In the genomic region with DNA sequence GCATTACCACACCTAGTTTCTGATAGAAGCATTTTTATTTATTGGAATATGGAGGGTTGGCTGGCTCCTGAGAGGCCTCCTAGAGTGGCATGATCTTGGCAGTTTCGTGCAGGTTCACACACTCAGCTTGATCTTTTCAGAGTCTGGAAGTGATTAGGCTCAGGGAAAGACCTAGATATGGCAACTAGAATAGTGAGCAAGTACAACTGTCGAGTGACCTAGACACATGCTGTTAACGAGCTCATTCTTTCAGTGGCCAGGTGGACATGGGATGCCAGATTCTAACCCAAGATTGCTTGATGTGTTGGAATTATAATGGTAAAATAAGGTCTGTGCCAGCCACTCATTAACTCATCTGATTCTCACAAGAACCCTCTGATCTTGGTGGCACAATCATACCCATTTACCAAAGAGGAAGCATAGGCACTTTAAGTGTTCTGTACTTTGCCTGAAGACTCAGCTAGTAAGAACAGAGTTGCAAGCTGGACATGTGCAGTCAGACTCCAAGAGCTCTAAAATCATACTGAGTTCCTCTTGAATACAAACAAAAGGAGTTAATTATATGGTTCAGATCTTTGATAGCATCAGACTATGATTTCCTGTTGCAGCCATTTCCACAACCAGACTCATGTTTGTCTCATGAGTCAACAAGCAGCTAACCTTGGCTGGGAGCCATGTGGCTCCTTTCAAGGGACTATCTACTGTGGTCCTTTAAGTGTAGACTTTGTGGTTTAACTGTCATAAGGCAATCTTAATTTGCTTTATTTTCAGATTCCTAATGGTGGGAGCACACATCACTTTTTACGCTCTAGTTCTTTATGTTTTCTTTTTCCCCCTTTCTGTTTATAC, we compare ENCODE assay signal across 8 cellular contexts.
A peak's percentile ranks its signal among the peaks of the same experiment; 100 is the strongest.
DNase-seq lines count a peak whose midpoint lies in the region; ATAC-seq and TF ChIP-seq lines count a peak whose summit lies in the region.

No MANE protein-coding gene starts in this region.

- H2AFZ ChIP-seq in hepatocyte, result no peak overlapping the region

- peak overlapping the region; percentile 20 for H3K27ac ChIP-seq in hepatocyte

- no peaks in the 10 kb centered on the region for H3K36me3 ChIP-seq in hepatocyte (replicated peaks; ENCODE audit: insufficient read depth, low read depth)

- WGBS in hepatocyte (ENCODE audit: low lambda C conversion rate, missing lambda C conversion rate), result 89% methylated on average over 4 of the region's 4 CpGs

- H3K9me3 ChIP-seq in hepatocyte (ENCODE audit: low read depth), result no peaks in the 10 kb centered on the region

- no peaks in the 10 kb centered on the region for H3K4me1 ChIP-seq in hepatocyte (ENCODE audit: insufficient read depth)

- no peak overlapping the region for H3K4me2 ChIP-seq in hepatocyte

- DNase-seq in activated gamma-delta T cell treated with Interleukin-2 at 50 U/mL for 16 hours (peak; percentile 74), activated gamma-delta T cell (lab: John Stamatoyannopoulos, UW) (no peak), RPMI8226 (peak; percentile 25), hepatocyte (ENCODE audit: low spot score) (peak; percentile 63), SHP77 treated with DMSO at 0.1 percent for 48 hours (lab: John Stamatoyannopoulos, UW) (no peak)
- DNase-seq in activated naive CD4-positive, alpha-beta T cell treated with anti-CD3 and anti-CD28 coated beads, Interleukin-2, amount 50 U/mL, for 72 hours (ENCODE audit: low spot score in 2 of 2), result peak in 1 of 2 donors; percentile 20
- DNase-seq in stimulated activated CD4-positive, alpha-beta T cell treated with anti-CD3 and anti-CD28 coated beads, Interleukin-4, amount 100 ng/mL, for 4 hours, result peak; percentile 5 to 37

- peaks cover 4% of the 10 kb centered on the region for H3K79me2 ChIP-seq in hepatocyte

- no peak overlapping the region for H3K27ac Mint-ChIP-seq in activated naive CD4-positive, alpha-beta T cell treated with anti-CD3 and anti-CD28 coated beads, Interleukin-2, amount 50 U/mL, for 72 hours

- H3K27me3 ChIP-seq in hepatocyte, result no peaks in the 10 kb centered on the region

- H3K9me2 ChIP-seq in hepatocyte (replicated peaks; ENCODE audit: insufficient read depth), result no peaks in the 10 kb centered on the region

- peaks cover 0 to 4% of the 10 kb centered on the region in 2 donors for H3K9me3 Mint-ChIP-seq in activated naive CD4-positive, alpha-beta T cell treated with anti-CD3 and anti-CD28 coated beads, Interleukin-2, amount 50 U/mL, for 72 hours

- no peak for TF ChIP-seq CTCF in hepatocyte (IDR thresholded peaks at IDR 0.05; ENCODE audit: poor library complexity)

- H3K36me3 Mint-ChIP-seq in activated naive CD4-positive, alpha-beta T cell treated with anti-CD3 and anti-CD28 coated beads, Interleukin-2, amount 50 U/mL, for 72 hours, result no peaks in the 10 kb centered on the region

- peak; percentile 56 to 83 for ATAC-seq in activated naive CD4-positive, alpha-beta T cell treated with anti-CD3 and anti-CD28 coated beads, Interleukin-2, amount 50 U/mL, for 72 hours
- ATAC-seq in HG02588 (IDR thresholded peaks at IDR 0.05; ENCODE audit: unreplicated experiment), result no peak

- no peaks in the 10 kb centered on the region for H4K20me1 ChIP-seq in hepatocyte (ENCODE audit: insufficient read depth, poor library complexity, severe bottlenecking)

- no peak overlapping the region for H3K4me3 ChIP-seq in hepatocyte

Comparison
In these comparisons a context has a peak if more than half of its experiments do, and no peak if none do; other contexts are left out.
1. DNase-seq: peak in activated gamma-delta T cell treated with Interleukin-2 at 50 U/mL for 16 hours (single experiment), RPMI8226 (single experiment), hepatocyte (single experiment) and stimulated activated CD4-positive, alpha-beta T cell treated with anti-CD3 and anti-CD28 coated beads, Interleukin-4, amount 100 ng/mL, for 4 hours (2 of 2); none in activated gamma-delta T cell (single experiment) and SHP77 treated with DMSO at 0.1 percent for 48 hours (single experiment).